Comparison of ENCODE assay signal across 11 cellular contexts in genomic region chr1:5200006-5200405, GRCh38.
DNase-seq lines count a peak whose midpoint lies in the region; TF ChIP-seq lines count a peak whose summit lies in the region.
"Had no signal": no experiment of that assay in that cellular context is flagged by ENCODE, and none has a peak within 500 bp of the region (broad histone marks: within the 10 kb centered on the region; RNA-seq: fewer than 3 reads in every experiment).

No MANE protein-coding gene starts in this region.

- no peak for TF ChIP-seq CTCF in osteoblast (IDR thresholded peaks at IDR 0.05; ENCODE audit: extremely low read depth, low read depth, low read length)

- H3K4me1 ChIP-seq in osteoblast (ENCODE audit: insufficient read depth, low read length) (no peaks in the 10 kb centered on the region), mesenchymal stem cell (ENCODE audit: control insufficient read depth, insufficient read depth, low read depth, low read length) (no peaks in the 10 kb centered on the region)
- H3K4me1 ChIP-seq: A549, HAP-1 had no signal

- H2AFZ ChIP-seq in osteoblast (ENCODE audit: low read length) (no peak overlapping the region), mesenchymal stem cell (ENCODE audit: low read depth, low read length) (no peak overlapping the region)

- H3K79me2 ChIP-seq in osteoblast (ENCODE audit: insufficient read depth, low read length): no peaks in the 10 kb centered on the region

- H3K4me3 ChIP-seq in osteoblast (ENCODE audit: insufficient read depth, low read length) (no peak overlapping the region), mesenchymal stem cell (ENCODE audit: insufficient read depth in 1 of 2, low read depth in 1 of 2, low read length in 2 of 2) (no peak overlapping the region)
- H3K4me3 ChIP-seq: A549, HAP-1 had no signal

- DNase-seq in caudate nucleus (lab: John Stamatoyannopoulos, UW) (peak in 30 of 61 donors; percentile 3 to 48 (median 18)), hippocampal formation (lab: John Stamatoyannopoulos, UW) (peak; percentile 33 to 50), nucleus accumbens (lab: John Stamatoyannopoulos, UW) (peak in 33 of 56 donors; percentile 4 to 60 (median 22)), superior temporal gyrus (ENCODE audit: extremely low spot score) (peak; percentile 79), osteoblast (ENCODE audit: insufficient read length, low spot score, missing footprints) (no peak), mesenchymal stem cell (no peak), KBM-7 (no peak)
- DNase-seq: Calu3, DMS 273 treated with DMSO at 0.1 percent for 48 hours had no signal

- H2BK5ac ChIP-seq in mesenchymal stem cell (ENCODE audit: low read depth, low read length, poor library complexity, severe bottlenecking): no peak overlapping the region

- H3K9ac ChIP-seq in mesenchymal stem cell (ENCODE audit: low read length): no peak overlapping the region

- no peak overlapping the region for H2BK12ac ChIP-seq in mesenchymal stem cell (ENCODE audit: low read length in 2 of 2)

- no peaks in the 10 kb centered on the region for H4K20me1 ChIP-seq in osteoblast (ENCODE audit: insufficient read depth, low read length)

- H3K36me3 ChIP-seq in osteoblast (ENCODE audit: insufficient read depth, low read length) (no peaks in the 10 kb centered on the region), mesenchymal stem cell (ENCODE audit: control insufficient read depth in 1 of 2, insufficient read depth in 2 of 2, low read depth in 1 of 2, low read length in 2 of 2) (no peaks in the 10 kb centered on the region)
- H3K36me3 ChIP-seq: HAP-1 had no signal

- H2BK15ac ChIP-seq in mesenchymal stem cell (ENCODE audit: low read depth, poor library complexity, severe bottlenecking): no peak overlapping the region

- no peak overlapping the region for H4K91ac ChIP-seq in mesenchymal stem cell (ENCODE audit: low read length)

- WGBS in mesenchymal stem cell: 61% methylated on average over 3 of the region's 3 CpGs

- no peaks in the 10 kb centered on the region for H3K27me3 ChIP-seq in osteoblast (ENCODE audit: insufficient read depth, low read length)
- H3K27me3 ChIP-seq in mesenchymal stem cell (ENCODE audit: control insufficient read depth in 1 of 2, insufficient read depth in 1 of 2, low read length in 2 of 2): no peaks in the 10 kb centered on the region

- no peak overlapping the region for H2BK120ac ChIP-seq in mesenchymal stem cell (ENCODE audit: low read depth, low read length)

- no peaks in the 10 kb centered on the region for H3K9me3 ChIP-seq in osteoblast (ENCODE audit: low read depth, low read length)
- H3K9me3 ChIP-seq in mesenchymal stem cell (ENCODE audit: control insufficient read depth, low read length): peaks cover 16% of the 10 kb centered on the region
- H3K9me3 ChIP-seq: A549, HAP-1 had no signal

- no peak overlapping the region for H3K18ac ChIP-seq in mesenchymal stem cell (ENCODE audit: low read depth in 1 of 2, low read length in 2 of 2)

- no peaks in the 10 kb centered on the region for H3K79me1 ChIP-seq in mesenchymal stem cell (replicated peaks; ENCODE audit: low read length, poor library complexity, severe bottlenecking)

- in situ Hi-C loops in KBM-7 (cut with MboI; ENCODE audit: low pct_unique_long_range_greater_than_20kb, low sequenced_read_pairs): no loop called here

- H3K14ac ChIP-seq in mesenchymal stem cell (ENCODE audit: low read length in 2 of 2): no peak overlapping the region

- no peak overlapping the region for H3K23ac ChIP-seq in mesenchymal stem cell (ENCODE audit: low read length in 2 of 2)

- H4K8ac ChIP-seq in mesenchymal stem cell (ENCODE audit: low read length): no peak overlapping the region

- H3K27ac ChIP-seq in caudate nucleus (ENCODE audit: low read depth, low read length): peak overlapping the region; percentile 38
- no peak overlapping the region for H3K27ac ChIP-seq in osteoblast (ENCODE audit: low read depth, low read length)
- H3K27ac ChIP-seq in mesenchymal stem cell (ENCODE audit: low read length, poor library complexity, severe bottlenecking): no peak overlapping the region
- H3K27ac ChIP-seq: A549 had no signal

- H3K4ac ChIP-seq in mesenchymal stem cell (ENCODE audit: low read depth in 1 of 2, low read length in 2 of 2): no peak overlapping the region

- H2AK5ac ChIP-seq in mesenchymal stem cell (ENCODE audit: low read length, severe bottlenecking): no peak overlapping the region

- no peak overlapping the region for H3K4me2 ChIP-seq in osteoblast (ENCODE audit: insufficient read depth, low read length)
- H3K4me2 ChIP-seq in mesenchymal stem cell (ENCODE audit: low read length, poor library complexity, severe bottlenecking): no peak overlapping the region
- H3K4me2 ChIP-seq: A549 had no signal

Comparison
In these comparisons a context has a peak if more than half of its experiments do, and no peak if none do; other contexts are left out.
1. DNase-seq: peak in hippocampal formation (2 of 2), nucleus accumbens (33 of 56) and superior temporal gyrus (single experiment); none in osteoblast (single experiment), mesenchymal stem cell (single experiment) and KBM-7 (single experiment).